In the genomic region with DNA sequence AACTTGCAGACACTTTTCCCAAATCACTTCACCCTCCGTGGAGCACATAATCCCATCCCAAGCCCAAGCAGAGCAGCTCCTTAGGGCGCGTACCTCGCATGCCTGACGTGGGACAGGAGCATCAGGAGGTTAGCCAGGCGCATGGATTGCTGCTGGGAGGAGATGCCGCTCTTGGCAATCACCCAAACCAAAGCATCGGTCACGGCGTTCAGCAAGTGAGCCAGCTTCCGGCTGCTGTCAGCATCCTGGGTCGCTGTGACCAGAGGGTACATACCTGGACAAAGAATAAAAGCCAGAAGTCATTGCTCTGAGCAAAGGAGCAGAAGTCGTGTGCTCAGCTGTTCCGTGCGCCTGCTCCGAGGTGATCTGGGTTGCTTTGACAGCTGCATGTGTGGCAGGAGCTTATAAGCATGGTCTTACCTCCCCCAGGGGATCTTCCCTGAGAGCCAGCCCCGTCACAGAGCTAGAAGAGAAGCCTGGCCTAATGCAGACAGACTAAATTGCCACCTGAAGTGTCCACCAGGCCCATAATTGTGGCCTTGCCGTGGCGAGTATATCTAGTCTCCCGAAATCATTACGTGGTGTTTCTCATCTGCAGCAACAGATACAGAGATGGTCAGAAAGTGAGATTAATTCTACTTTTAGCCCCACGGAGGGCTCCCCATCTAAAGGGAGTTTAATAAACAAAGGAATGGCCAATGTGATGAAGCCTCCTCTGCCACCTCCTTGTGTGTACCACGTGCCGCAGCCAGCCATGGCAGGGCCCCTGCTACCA, we compare ENCODE assay signal across 8 cellular contexts. TPM values are rescaled to one million over a fixed set of nuclear protein-coding genes. Genes with fewer than 3 reads are reported as not detected.
DNase-seq lines count a peak whose midpoint lies in the region; ATAC-seq and TF ChIP-seq lines count a peak whose summit lies in the region.

No MANE protein-coding gene starts in this region.

- H3K27ac ChIP-seq in SJCRH30 (peak overlapping the region; percentile 67), gastroesophageal sphincter (no peak overlapping the region)

- peaks cover 49% of the 10 kb centered on the region for H3K4me1 ChIP-seq in SJCRH30
- H3K4me1 ChIP-seq in gastroesophageal sphincter, result no peaks in the 10 kb centered on the region

- DNase-seq in GM12864 (ENCODE audit: low read depth), result no peak
- DNase-seq in SJCRH30, result peak; percentile 90 to 95
- peak; percentile 19 for DNase-seq in left lobe of liver (ENCODE audit: low spot score)
- no peak for DNase-seq in anterior cingulate cortex (lab: John Stamatoyannopoulos, UW)
- no peak for DNase-seq in activated CD4-positive, alpha-beta T cell treated with anti-CD3 and anti-CD28 coated beads for 48 hours

- TF ChIP-seq CTCF in GM12864 (IDR thresholded peaks at IDR 0.05; ENCODE audit: low read depth, low read length, missing control alignments), result no peak
- TF ChIP-seq CTCF in gastroesophageal sphincter (IDR thresholded peaks at IDR 0.05), result no peak

- H3K27me3 ChIP-seq in SJCRH30 (no peaks in the 10 kb centered on the region), gastroesophageal sphincter (no peaks in the 10 kb centered on the region)

- ATAC-seq in HG03159 (IDR thresholded peaks at IDR 0.05; ENCODE audit: unreplicated experiment) (peak; percentile 16), left lobe of liver (peak; percentile 29), gastroesophageal sphincter (no peak), GM18909 (IDR thresholded peaks at IDR 0.05; ENCODE audit: poor library complexity, unreplicated experiment) (no peak)

- no peaks in the 10 kb centered on the region; the same call in 1 of the 2 replicates for H3K36me3 ChIP-seq in SJCRH30
- H3K36me3 ChIP-seq in gastroesophageal sphincter, result peaks cover 0 to 25% of the 10 kb centered on the region in 2 donors

- 61 to 100% methylated on average over 1 to 12 of the region's 24 CpGs for WGBS in gastroesophageal sphincter (ENCODE audit: low coverage in 1 of 2), 2 donors

- no peak for TF ChIP-seq POLR2A in gastroesophageal sphincter (IDR thresholded peaks at IDR 0.05)

- no peaks in the 10 kb centered on the region for H3K9me3 ChIP-seq in SJCRH30 (replicated peaks)
- no peaks in the 10 kb centered on the region for H3K9me3 ChIP-seq in gastroesophageal sphincter

- TF ChIP-seq EP300 in gastroesophageal sphincter (IDR thresholded peaks at IDR 0.05), result no peak

- peak overlapping the region; percentile 4 for H3K4me3 ChIP-seq in GM12864 (ENCODE audit: low read depth, low read length)
- no peak overlapping the region for H3K4me3 ChIP-seq in SJCRH30
- no peak overlapping the region for H3K4me3 ChIP-seq in gastroesophageal sphincter

RNA-seq across cellular contexts. Expression of gene ESR2, which starts 59.1 kb away (rescaled TPM):
- total RNA-seq in SJCRH30 (2014; rRNA removed; shearing (Covaris generic)), result 11.8 and 12.1 TPM in 2 replicates
- total RNA-seq in left lobe of liver (0.08 TPM), gastroesophageal sphincter (1 to 10 TPM in 1 of 4 donors, under 1 TPM in 2, not detected in 1; 0.23 to 2.5 (median 0.40) TPM)

Comparison
In these comparisons a context has a peak if more than half of its experiments do, and no peak if none do; other contexts are left out.
1. DNase-seq: peak in SJCRH30 (2 of 2) and left lobe of liver (single experiment); none in GM12864 (single experiment), anterior cingulate cortex (0 of 58) and activated CD4-positive, alpha-beta T cell treated with anti-CD3 and anti-CD28 coated beads for 48 hours (single experiment).
2. ATAC-seq: peak in HG03159 (single experiment) and left lobe of liver (single experiment); none in gastroesophageal sphincter (single experiment) and GM18909 (single experiment).